Comparison of ENCODE assay signal across 1 cellular context in the genomic region with DNA sequence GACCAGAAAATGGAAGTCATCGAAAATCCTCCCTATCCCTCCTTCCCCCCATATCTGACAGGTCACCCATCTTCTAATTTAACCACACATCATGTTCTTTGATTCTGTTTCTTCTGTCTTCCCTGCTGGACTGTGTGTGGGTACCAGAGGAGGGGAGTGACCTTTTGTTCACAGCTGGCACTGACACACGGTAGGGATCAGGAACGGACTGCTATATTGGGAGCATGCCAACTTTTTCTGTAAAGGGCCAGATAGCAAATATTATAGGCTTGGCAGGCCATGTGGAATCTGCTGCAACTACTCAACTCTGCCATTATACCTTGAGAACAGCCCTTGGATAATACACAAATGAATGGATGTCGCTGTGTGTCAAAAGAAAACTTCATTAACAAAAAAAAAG.
TF ChIP-seq lines count a peak whose summit lies in the region.

No MANE protein-coding gene starts in this region.

TF ChIP-seq in IMR-90, 13 proteins besides CTCF, POLR2A, EP300 and RAD21:
- TF ChIP-seq, protein P1, sequence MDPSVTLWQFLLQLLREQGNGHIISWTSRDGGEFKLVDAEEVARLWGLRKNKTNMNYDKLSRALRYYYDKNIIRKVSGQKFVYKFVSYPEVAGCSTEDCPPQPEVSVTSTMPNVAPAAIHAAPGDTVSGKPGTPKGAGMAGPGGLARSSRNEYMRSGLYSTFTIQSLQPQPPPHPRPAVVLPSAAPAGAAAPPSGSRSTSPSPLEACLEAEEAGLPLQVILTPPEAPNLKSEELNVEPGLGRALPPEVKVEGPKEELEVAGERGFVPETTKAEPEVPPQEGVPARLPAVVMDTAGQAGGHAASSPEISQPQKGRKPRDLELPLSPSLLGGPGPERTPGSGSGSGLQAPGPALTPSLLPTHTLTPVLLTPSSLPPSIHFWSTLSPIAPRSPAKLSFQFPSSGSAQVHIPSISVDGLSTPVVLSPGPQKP (IDR thresholded peaks at IDR 0.05; ENCODE audit: borderline replicate concordance, low read depth, low read length), result no peak
- no peak for TF ChIP-seq NFE2L2 (IDR thresholded peaks at IDR 0.05; ENCODE audit: low read depth, low read length)
- TF ChIP-seq BHLHE40 (IDR thresholded peaks at IDR 0.05; ENCODE audit: low read depth, low read length), result no peak
- TF ChIP-seq CEBPB (IDR thresholded peaks at IDR 0.05; ENCODE audit: low read depth, low read length), result no peak
- TF ChIP-seq, protein P2, sequence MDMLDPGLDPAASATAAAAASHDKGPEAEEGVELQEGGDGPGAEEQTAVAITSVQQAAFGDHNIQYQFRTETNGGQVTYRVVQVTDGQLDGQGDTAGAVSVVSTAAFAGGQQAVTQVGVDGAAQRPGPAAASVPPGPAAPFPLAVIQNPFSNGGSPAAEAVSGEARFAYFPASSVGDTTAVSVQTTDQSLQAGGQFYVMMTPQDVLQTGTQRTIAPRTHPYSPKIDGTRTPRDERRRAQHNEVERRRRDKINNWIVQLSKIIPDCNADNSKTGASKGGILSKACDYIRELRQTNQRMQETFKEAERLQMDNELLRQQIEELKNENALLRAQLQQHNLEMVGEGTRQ (IDR thresholded peaks at IDR 0.05; ENCODE audit: low read depth, low read length), result no peak
- TF ChIP-seq FOS (IDR thresholded peaks at IDR 0.05; ENCODE audit: low read depth, low read length), result no peak
- no peak for TF ChIP-seq RCOR1 (IDR thresholded peaks at IDR 0.05; ENCODE audit: insufficient replicate concordance, low read length)
- no peak for TF ChIP-seq CHD1 (IDR thresholded peaks at IDR 0.05; ENCODE audit: low read depth, low read length)
- no peak for TF ChIP-seq MAFK (IDR thresholded peaks at IDR 0.05; ENCODE audit: low read depth, low read length)
- no peak for TF ChIP-seq SMC3 (IDR thresholded peaks at IDR 0.05; ENCODE audit: low read depth, low read length)
